Comparison of ENCODE assay signal across 29 cellular contexts in genomic region chr12:49878021-49878420, GRCh38. TPM values are rescaled to one million over a fixed set of nuclear protein-coding genes. Genes with fewer than 3 reads are reported as not detected.
"Had no signal": no experiment of that assay in that cellular context is flagged by ENCODE, and none has a peak within 500 bp of the region (broad histone marks: within the 10 kb centered on the region; RNA-seq: fewer than 3 reads in every experiment).

No MANE protein-coding gene starts in this region.

- ATAC-seq: heart left ventricle; left colon; left lung; lower lobe of right lung; naive thymus-derived CD8-positive, alpha-beta T cell; psoas muscle; sciatic nerve; stimulated activated naive B cell treated with anti-CD40 and anti-IgM and Interleukin-4, amounts not matched to agents 10 μg/mL and 1 μg/mL and 100 μg/mL, for 72 hours; stimulated activated naive CD8-positive, alpha-beta T cell treated with anti-CD3 and anti-CD28 coated beads, Interleukin-15, Interleukin-2, amounts not matched to agents 100 U/mL and 50 U/mL, for 24 hours; upper lobe of right lung had no signal

- H3K27me3 ChIP-seq: heart left ventricle, left lung, right atrium auricular region, stomach, testis, thyroid gland, transverse colon, upper lobe of right lung had no signal

- FAIRE-seq: islet of Langerhans, kidney had no signal

- DNase-seq: hypothalamus; immature natural killer cell; kidney; left colon; lower lobe of right lung; mammary epithelial cell; mesenchymal stem cell; naive thymus-derived CD8-positive, alpha-beta T cell; psoas muscle; stimulated activated CD4-positive, alpha-beta T cell treated with anti-CD3 and anti-CD28 coated beads, Interleukin-12 subunit alpha, Interleukin-12 subunit beta, amount 100 ng/mL, for 4 hours; stimulated activated CD4-positive, alpha-beta T cell treated with anti-CD3 and anti-CD28 coated beads, Interleukin-15, amount 100 ng/mL, for 24 hours; stimulated activated CD4-positive, alpha-beta T cell treated with anti-CD3 and anti-CD28 coated beads, Interleukin-2, amount 100 ng/mL, for 24 hours; stimulated activated CD4-positive, alpha-beta T cell treated with anti-CD3 and anti-CD28 coated beads, Interleukin-4, amount 100 ng/mL, for 1 hour; stimulated activated naive B cell treated with anti-CD40 and anti-IgM and Interleukin-4, amounts not matched to agents 10 μg/mL and 1 μg/mL and 100 μg/mL, for 72 hours; stimulated activated naive CD8-positive, alpha-beta T cell treated with anti-CD3 and anti-CD28 coated beads, Interleukin-15, Interleukin-2, amounts not matched to agents 100 U/mL and 50 U/mL, for 24 hours; stomach; testis; thyroid gland; transverse colon; upper lobe of right lung had no signal

- H3K27ac Mint-ChIP-seq: stimulated activated naive B cell treated with anti-CD40 and anti-IgM and Interleukin-4, amounts not matched to agents 10 μg/mL and 1 μg/mL and 100 μg/mL, for 72 hours had no signal

- H3K9ac ChIP-seq: parathyroid adenoma had no signal

- H3K27me3 Mint-ChIP-seq: naive thymus-derived CD8-positive, alpha-beta T cell had no signal

- H3K36me3 Mint-ChIP-seq: immature natural killer cell; naive thymus-derived CD8-positive, alpha-beta T cell; stimulated activated naive B cell treated with anti-CD40 and anti-IgM and Interleukin-4, amounts not matched to agents 10 μg/mL and 1 μg/mL and 100 μg/mL, for 72 hours had no signal

- H3K4me1 Mint-ChIP-seq: immature natural killer cell; stimulated activated naive B cell treated with anti-CD40 and anti-IgM and Interleukin-4, amounts not matched to agents 10 μg/mL and 1 μg/mL and 100 μg/mL, for 72 hours had no signal

- H3K4me3 ChIP-seq: heart left ventricle, left lung, lower lobe of right lung, psoas muscle, right atrium auricular region, skin epidermis, stomach, testis, thyroid gland, transverse colon, upper lobe of right lung had no signal

- H3K36me3 ChIP-seq: heart left ventricle, left lung, lower lobe of right lung, right atrium auricular region, stomach, thyroid gland, transverse colon, upper lobe of right lung had no signal

- H2AFZ ChIP-seq: parathyroid adenoma had no signal

- H3K4me3 Mint-ChIP-seq: immature natural killer cell; naive thymus-derived CD8-positive, alpha-beta T cell; nephron; neural crest cell; stimulated activated naive B cell treated with anti-CD40 and anti-IgM and Interleukin-4, amounts not matched to agents 10 μg/mL and 1 μg/mL and 100 μg/mL, for 72 hours had no signal

- H3K9me3 ChIP-seq: heart left ventricle, left lung, lower lobe of right lung, psoas muscle, right atrium auricular region, stomach, testis, thyroid gland, transverse colon, upper lobe of right lung had no signal

- H3K4me1 ChIP-seq: left lung, psoas muscle, stomach, testis, transverse colon had no signal

- H3K27ac ChIP-seq: heart left ventricle, left lung, lower lobe of right lung, parathyroid adenoma, psoas muscle, right atrium auricular region, skin epidermis, stomach, testis, thyroid gland, transverse colon, upper lobe of right lung had no signal

- H3K79me2 ChIP-seq: parathyroid adenoma had no signal

RNA-seq across cellular contexts. Expression of gene FAIM2, which starts 25.7 kb away (rescaled TPM):
- total RNA-seq: mammary epithelial cell; naive thymus-derived CD8-positive, alpha-beta T cell had no signal
- polyA plus RNA-seq: mammary epithelial cell had no signal
